Comparison of ENCODE assay signal across 13 cellular contexts in the genomic region with DNA sequence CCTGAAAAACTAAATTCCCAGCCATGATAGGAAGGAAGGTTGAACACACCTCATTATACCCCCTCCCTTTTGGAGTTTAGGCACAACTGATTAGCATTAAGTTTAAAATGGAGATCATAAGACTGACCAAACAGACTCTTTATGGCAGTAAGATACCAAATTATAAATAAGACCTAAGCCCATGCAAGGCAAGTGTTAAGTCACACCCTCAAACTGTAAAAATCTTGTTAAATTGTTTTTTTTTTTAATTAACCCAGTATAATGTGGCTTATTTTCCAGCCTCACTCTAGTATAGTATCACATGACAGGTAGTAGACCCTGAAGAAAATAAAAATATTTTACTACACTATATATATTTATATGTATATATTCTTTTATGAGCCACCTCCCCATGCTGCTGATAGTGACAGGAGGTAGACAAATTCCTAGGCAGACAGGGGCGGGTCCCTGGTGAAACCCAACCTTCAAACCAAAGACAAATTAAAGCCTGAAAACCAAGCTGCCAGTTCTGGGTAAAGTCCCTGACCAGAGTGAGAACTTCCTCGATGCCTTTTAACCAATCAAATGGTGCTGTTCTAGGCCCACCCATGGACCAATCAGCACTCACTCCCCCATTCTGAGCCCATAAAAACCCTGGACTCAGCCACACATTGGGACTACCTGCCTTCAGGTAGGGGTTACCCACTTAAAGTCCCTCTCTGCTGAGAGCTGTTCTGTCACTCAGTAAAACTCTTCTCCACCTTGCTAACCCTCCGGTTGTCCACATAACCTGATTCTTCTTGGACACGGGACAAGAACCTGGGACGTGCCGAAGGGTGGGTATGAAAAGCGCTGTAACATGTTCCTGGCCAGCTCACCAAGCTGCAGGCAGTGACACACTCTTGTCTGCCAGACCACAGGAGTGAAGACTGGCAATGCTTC.
A peak's percentile ranks its signal among the peaks of the same experiment; 100 is the strongest.
DNase-seq lines count a peak whose midpoint lies in the region; ATAC-seq and TF ChIP-seq lines count a peak whose summit lies in the region.
"Had no signal": no experiment of that assay in that cellular context is flagged by ENCODE, and none has a peak within 500 bp of the region (broad histone marks: within the 10 kb centered on the region; RNA-seq: fewer than 3 reads in every experiment).

No MANE protein-coding gene starts in this region.

- H2AK5ac ChIP-seq in mesendoderm (ENCODE audit: low read length): no peak overlapping the region

- H3K79me1 ChIP-seq in mesendoderm (ENCODE audit: low read length): no peaks in the 10 kb centered on the region

- H4K5ac ChIP-seq in mesendoderm (ENCODE audit: low read length): no peak overlapping the region

- no peak for TF ChIP-seq POLR2A in GM18505 (IDR thresholded peaks at IDR 0.05; ENCODE audit: borderline replicate concordance, extremely low read depth, insufficient read depth, insufficient read length)

- no peak overlapping the region for H2BK5ac ChIP-seq in mesendoderm (ENCODE audit: low read length)

- no peaks in the 10 kb centered on the region for H3K27me3 ChIP-seq in DND-41 (ENCODE audit: insufficient read depth, low read length, poor library complexity)
- H3K27me3 ChIP-seq in GM23338 (ENCODE audit: insufficient read depth): no peaks in the 10 kb centered on the region
- H3K27me3 ChIP-seq in mesendoderm (ENCODE audit: insufficient read depth, low read length, poor library complexity): no peaks in the 10 kb centered on the region

- peaks cover 16% of the 10 kb centered on the region for H3K4me1 Mint-ChIP-seq in GM23338

- CTCF ChIA-PET in OCI-LY7 (lab: Charles Lee; ENCODE audit: unreplicated experiment): no interaction called here

- H3K9ac ChIP-seq in DND-41 (ENCODE audit: low read depth, low read length) (no peak overlapping the region), mesendoderm (ENCODE audit: low read length) (no peak overlapping the region)

- no peak overlapping the region for H2BK15ac ChIP-seq in mesendoderm (replicated peaks; ENCODE audit: low read depth)

- peak; percentile 6 for DNase-seq in DND-41
- peak; percentile 50 for DNase-seq in GM23338 (ENCODE audit: low spot score)
- peak; percentile 41 for DNase-seq in OCI-LY7 (ENCODE audit: low spot score)
- peak; percentile 30 for DNase-seq in mesendoderm
- no peak for DNase-seq in A172 (ENCODE audit: low spot score)
- DNase-seq: CD8-positive, alpha-beta T cell; COR-L47; DMS79 treated with DMSO at 0.1 percent for 48 hours; GDM1; KBM-7 had no signal

- peaks cover 8% of the 10 kb centered on the region for H3K9me2 ChIP-seq in GM23338 (ENCODE audit: insufficient read depth)
- H3K9me2 ChIP-seq in OCI-LY7 (ENCODE audit: insufficient read depth, low read length): no peaks in the 10 kb centered on the region

- WGBS in mesendoderm (ENCODE audit: extremely low coverage, insufficient coverage, low lambda C conversion rate): no CpG with 5 or more reads among the region's 7 CpGs

- H3K4me3 ChIP-seq in DND-41 (ENCODE audit: low read depth in 1 of 2, low read length in 2 of 2) (no peak overlapping the region), GM23338 (no peak overlapping the region), OCI-LY7 (ENCODE audit: low read depth, low read length, poor library complexity, severe bottlenecking) (no peak overlapping the region), mesendoderm (ENCODE audit: low read length) (no peak overlapping the region)

- intact Hi-C loops in OCI-LY7 (cut with micrococcal nuclease; ENCODE audit: unreplicated experiment): no loop called here

- no peak overlapping the region for H3K4me2 ChIP-seq in DND-41 (ENCODE audit: insufficient read depth, low read length)
- no peak overlapping the region for H3K4me2 ChIP-seq in GM23338
- no peak overlapping the region for H3K4me2 ChIP-seq in OCI-LY7 (ENCODE audit: low read length)
- H3K4me2 ChIP-seq in mesendoderm (ENCODE audit: low read length): no peak overlapping the region

- H3K27ac ChIP-seq in DND-41 (ENCODE audit: low read length) (no peak overlapping the region), GM23338 (ENCODE audit: low read depth) (no peak overlapping the region), OCI-LY7 (ENCODE audit: low read depth, low read length, poor library complexity, severe bottlenecking) (no peak overlapping the region), mesendoderm (ENCODE audit: low read depth, low read length) (no peak overlapping the region)
- H3K27ac ChIP-seq: HL-60 had no signal

- POLR2A ChIA-PET in OCI-LY7 (lab: Charles Lee): no interaction called here

- H3K23ac ChIP-seq in mesendoderm (ENCODE audit: low read length): no peak overlapping the region

- 0 out of 2 replicates have a peak, but pooled peaks cover 3% of the 10 kb centered on the region for H3F3A ChIP-seq in GM23338 (replicated peaks; ENCODE audit: low read depth)

- no peak overlapping the region for H3K18ac ChIP-seq in mesendoderm (ENCODE audit: low read length)

- peaks cover 43% of the 10 kb centered on the region for H3K36me3 Mint-ChIP-seq in GM23338 (ENCODE audit: low read depth)

- no peak overlapping the region for H4K8ac ChIP-seq in mesendoderm (ENCODE audit: low read depth, low read length)

- no TSS peak for BruUV-seq in OCI-LY7 (replicated peaks; lab: Mats Ljungman, UMichigan)

- TF ChIP-seq CTCF in DND-41 (IDR thresholded peaks at IDR 0.05; ENCODE audit: borderline replicate concordance, extremely low read depth, low read length, poor library complexity, severe bottlenecking) (no peak), GM23338 (conservative IDR thresholded peaks at IDR 0.05; ENCODE audit: low read depth in 2 of 2) (no peak), OCI-LY7 (conservative IDR thresholded peaks at IDR 0.05; ENCODE audit: low read length) (no peak)

- peaks cover 29% of the 10 kb centered on the region for H3K9me3 Mint-ChIP-seq in GM23338
- H3K9me3 Mint-ChIP-seq: CD8-positive, alpha-beta T cell had no signal

- H2BK120ac ChIP-seq in mesendoderm (ENCODE audit: low read depth, low read length): no peak overlapping the region

- H3K36me3 ChIP-seq in DND-41 (ENCODE audit: insufficient read depth, low read length) (peaks cover 7% of the 10 kb centered on the region; the same call in 1 of the 2 replicates), GM23338 (ENCODE audit: insufficient read depth) (peaks cover 5% of the 10 kb centered on the region; the same call in 1 of the 2 replicates), OCI-LY7 (ENCODE audit: insufficient read depth, low read length) (peaks cover 11% of the 10 kb centered on the region; the same call in 1 of the 2 replicates), mesendoderm (ENCODE audit: control insufficient read depth, insufficient read depth, low read length) (no peaks in the 10 kb centered on the region)

- H4K20me1 ChIP-seq in DND-41 (ENCODE audit: insufficient read depth, low read length) (no peaks in the 10 kb centered on the region), GM23338 (replicated peaks; ENCODE audit: insufficient read depth) (no peaks in the 10 kb centered on the region), OCI-LY7 (ENCODE audit: insufficient read depth, low read length) (no peaks in the 10 kb centered on the region)

- no peaks in the 10 kb centered on the region for H3K27me3 Mint-ChIP-seq in GM23338 (ENCODE audit: insufficient read depth, low read depth, poor library complexity)

- no peak overlapping the region for H3K56ac ChIP-seq in mesendoderm (ENCODE audit: low read length)

- ATAC-seq in DND-41 (ENCODE audit: insufficient read depth, low read depth) (no peak), GM23338 (no peak), GM18505 (IDR thresholded peaks at IDR 0.05; ENCODE audit: unreplicated experiment) (no peak)
- ATAC-seq: CD8-positive, alpha-beta T cell had no signal

- H3K9me3 ChIP-seq in DND-41 (ENCODE audit: insufficient read depth, low read length, severe bottlenecking): peaks cover 19% of the 10 kb centered on the region
- peaks cover 13% of the 10 kb centered on the region; the same call in 1 of the 2 replicates for H3K9me3 ChIP-seq in OCI-LY7 (ENCODE audit: low read length)

- no peak overlapping the region for H3K4ac ChIP-seq in mesendoderm (ENCODE audit: low read depth, low read length)

- no peak overlapping the region for H2AFZ ChIP-seq in DND-41 (ENCODE audit: low read depth, low read length)
- H2AFZ ChIP-seq in GM23338: no peak overlapping the region
- no peak overlapping the region for H2AFZ ChIP-seq in OCI-LY7 (ENCODE audit: low read length)

- H3K4me3 Mint-ChIP-seq in GM23338: no peak overlapping the region
- H3K4me3 Mint-ChIP-seq: CD14-positive monocyte; CD8-positive, alpha-beta T cell had no signal

- H3K27ac Mint-ChIP-seq in GM23338: no peak overlapping the region
- H3K27ac Mint-ChIP-seq: CD14-positive monocyte; CD8-positive, alpha-beta T cell had no signal

- H3K79me2 ChIP-seq in DND-41 (ENCODE audit: insufficient read depth, low read length) (no peaks in the 10 kb centered on the region), GM23338 (replicated peaks; ENCODE audit: insufficient read depth) (no peaks in the 10 kb centered on the region), OCI-LY7 (ENCODE audit: insufficient read depth, low read depth, low read length) (no peaks in the 10 kb centered on the region), mesendoderm (ENCODE audit: control insufficient read depth, insufficient read depth, low read length) (no peaks in the 10 kb centered on the region)

- no peaks in the 10 kb centered on the region for H3K4me1 ChIP-seq in DND-41 (ENCODE audit: insufficient read depth, low read length)
- H3K4me1 ChIP-seq in GM23338 (ENCODE audit: insufficient read depth): peaks cover 19% of the 10 kb centered on the region; the same call in 1 of the 2 replicates
- H3K4me1 ChIP-seq in OCI-LY7 (ENCODE audit: insufficient read depth, low read length, poor library complexity, severe bottlenecking): no peaks in the 10 kb centered on the region
- peaks cover 3% of the 10 kb centered on the region for H3K4me1 ChIP-seq in mesendoderm (ENCODE audit: control insufficient read depth, low read depth, low read length)

TF ChIP-seq in GM23338, 12 proteins besides CTCF, POLR2A, EP300 and RAD21:
- TF ChIP-seq EZH2 (IDR thresholded peaks at IDR 0.05; ENCODE audit: low read depth, unreplicated experiment) (no peak), EZH2phosphoT487 (IDR thresholded peaks at IDR 0.05; ENCODE audit: unreplicated experiment) (no peak)
TF ChIP-seq in GM23338: peak in this region for 0.
